Comparison of ENCODE assay signal across 9 cellular contexts in genomic region chr4:146458594-146458993, GRCh38.
DNase-seq lines count a peak whose midpoint lies in the region; ATAC-seq, FAIRE-seq and TF ChIP-seq lines count a peak whose summit lies in the region.
"Had no signal": no experiment of that assay in that cellular context is flagged by ENCODE, and none has a peak within 500 bp of the region (broad histone marks: within the 10 kb centered on the region; RNA-seq: fewer than 3 reads in every experiment).

No MANE protein-coding gene starts in this region.

- no peak for TF ChIP-seq POLR2A in uterus (IDR thresholded peaks at IDR 0.05)

- H3K27me3 ChIP-seq in Karpas-422 (ENCODE audit: low read length) (no peaks in the 10 kb centered on the region), pancreas (no peaks in the 10 kb centered on the region), uterus (no peaks in the 10 kb centered on the region)

- no peak overlapping the region for H3K9ac ChIP-seq in Karpas-422 (ENCODE audit: low read length)

- ATAC-seq in GM19395 (IDR thresholded peaks at IDR 0.05; ENCODE audit: unreplicated experiment) (peak; percentile 90), HG03060 (IDR thresholded peaks at IDR 0.05; ENCODE audit: low read depth, unreplicated experiment) (peak; percentile 70), pancreas (no peak)

- H3K27ac Mint-ChIP-seq in activated CD4-positive, alpha-beta memory T cell treated with anti-CD3 and anti-CD28 coated beads, Interleukin-2, amount 10 ng/mL, durations not matched to agents 7 days and 5 days = peak overlapping the region; percentile 53

- no peaks in the 10 kb centered on the region for H3K9me2 ChIP-seq in Karpas-422 (replicated peaks; ENCODE audit: insufficient read depth, low read length)

- H2AFZ ChIP-seq in Karpas-422 (ENCODE audit: low read length) = no peak overlapping the region

- no peaks in the 10 kb centered on the region for H3K36me3 ChIP-seq in Karpas-422 (ENCODE audit: insufficient read depth, low read length)
- no peaks in the 10 kb centered on the region for H3K36me3 ChIP-seq in pancreas
- no peaks in the 10 kb centered on the region for H3K36me3 ChIP-seq in uterus

- DNase-seq in GM10248 (ENCODE audit: extremely low spot score) (peak; percentile 6), Karpas-422 (no peak), pancreas (no peak), germinal center (ENCODE audit: low spot score) (no peak), uterus (no peak)
- DNase-seq in activated CD4-positive, alpha-beta memory T cell treated with anti-CD3 and anti-CD28 coated beads, Interleukin-2, amount 10 ng/mL, durations not matched to agents 7 days and 5 days = no peak
- DNase-seq: islet precursor cell had no signal

- H3K4me3 Mint-ChIP-seq in activated CD4-positive, alpha-beta memory T cell treated with anti-CD3 and anti-CD28 coated beads, Interleukin-2, amount 10 ng/mL, durations not matched to agents 7 days and 5 days = no peak overlapping the region

- peaks cover 10% of the 10 kb centered on the region for H3K36me3 Mint-ChIP-seq in activated CD4-positive, alpha-beta memory T cell treated with anti-CD3 and anti-CD28 coated beads, Interleukin-2, amount 10 ng/mL, durations not matched to agents 7 days and 5 days (ENCODE audit: low read depth)

- H3K4me3 ChIP-seq in Karpas-422 (ENCODE audit: low read length) = no peak overlapping the region
- no peak overlapping the region for H3K4me3 ChIP-seq in pancreas
- H3K4me3 ChIP-seq in uterus = no peak overlapping the region

- POLR2A ChIA-PET in GM10248 (lab: Yijun Ruan, JAX) = no interaction called here
- POLR2A ChIA-PET in activated CD4-positive, alpha-beta memory T cell treated with anti-CD3 and anti-CD28 coated beads, Interleukin-2, amount 10 ng/mL, durations not matched to agents 7 days and 5 days (lab: Charles Lee) = no interaction called here

- peaks cover 25% of the 10 kb centered on the region for H4K20me1 ChIP-seq in Karpas-422 (ENCODE audit: insufficient read depth, low read depth, low read length)

- no peaks in the 10 kb centered on the region for H3K79me2 ChIP-seq in Karpas-422 (ENCODE audit: low read length)

- H3K9me3 ChIP-seq in Karpas-422 (ENCODE audit: low read length) (no peaks in the 10 kb centered on the region), pancreas (no peaks in the 10 kb centered on the region), uterus (no peaks in the 10 kb centered on the region)

- H3K27me3 Mint-ChIP-seq in activated CD4-positive, alpha-beta memory T cell treated with anti-CD3 and anti-CD28 coated beads, Interleukin-2, amount 10 ng/mL, durations not matched to agents 7 days and 5 days = no peaks in the 10 kb centered on the region

- no peak overlapping the region for H3K4me2 ChIP-seq in Karpas-422 (ENCODE audit: low read depth, low read length, poor library complexity, severe bottlenecking)

- intact Hi-C loops in pancreas (cut with DNase I) = no loop called here
- intact Hi-C loops in uterus (cut with DNase I; ENCODE audit: low total_unique reads) = no loop called here

- H3K4me1 ChIP-seq in Karpas-422 (ENCODE audit: low read length) (no peaks in the 10 kb centered on the region), pancreas (peaks cover 0 to 7% (median 0%) of the 10 kb centered on the region in 3 donors), uterus (no peaks in the 10 kb centered on the region)

- no peak for FAIRE-seq in pancreas (lab: Jason Lieb, UNC)

- TF ChIP-seq CTCF in GM10248 (IDR thresholded peaks at IDR 0.05; ENCODE audit: control extremely low read depth, extremely low read depth, low read depth, missing control alignments) (no peak), pancreas (IDR thresholded peaks at IDR 0.05) (no peak), uterus (IDR thresholded peaks at IDR 0.05) (no peak)

- H3K27ac ChIP-seq in Karpas-422 (ENCODE audit: low read length) (no peak overlapping the region), pancreas (no peak overlapping the region), uterus (no peak overlapping the region)

- WGBS in pancreas, 2 donors = 80 to 85% methylated on average over 1 of the region's 1 CpG

- no peaks in the 10 kb centered on the region for H3K9me3 Mint-ChIP-seq in activated CD4-positive, alpha-beta memory T cell treated with anti-CD3 and anti-CD28 coated beads, Interleukin-2, amount 10 ng/mL, durations not matched to agents 7 days and 5 days

- CTCF ChIA-PET in GM10248 (lab: Yijun Ruan, JAX) = no interaction called here
- CTCF ChIA-PET in activated CD4-positive, alpha-beta memory T cell treated with anti-CD3 and anti-CD28 coated beads, Interleukin-2, amount 10 ng/mL, durations not matched to agents 7 days and 5 days (lab: Charles Lee) = no interaction called here

- H3K4me1 Mint-ChIP-seq in activated CD4-positive, alpha-beta memory T cell treated with anti-CD3 and anti-CD28 coated beads, Interleukin-2, amount 10 ng/mL, durations not matched to agents 7 days and 5 days = peaks cover 11% of the 10 kb centered on the region

Comparison
In these comparisons a context has a peak if more than half of its experiments do, and no peak if none do; other contexts are left out.
1. ATAC-seq: peak in GM19395 (single experiment) and HG03060 (single experiment); none in pancreas (0 of 4).